ENCODE assay signal across 11 cellular contexts in the genomic region with DNA sequence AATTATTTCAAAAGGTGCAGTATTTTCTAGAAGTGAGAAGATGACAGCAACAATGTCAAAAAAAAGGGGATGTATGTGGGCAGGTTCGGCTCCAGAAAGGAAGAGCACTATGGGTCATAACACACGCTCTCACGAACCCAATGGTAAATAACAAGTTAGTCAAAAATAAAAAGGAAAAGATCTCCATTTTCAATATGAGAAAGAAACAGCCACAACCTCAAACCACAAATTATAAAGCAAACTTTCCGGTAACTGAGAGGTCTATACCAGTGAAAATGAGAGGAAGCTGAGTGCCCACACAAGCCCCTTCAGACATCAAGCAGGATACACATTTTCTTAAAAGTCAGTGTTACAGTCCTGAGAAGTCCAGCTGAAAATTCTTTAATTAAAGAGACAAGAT.
DNase-seq lines count a peak whose midpoint lies in the region; ATAC-seq and TF ChIP-seq lines count a peak whose summit lies in the region.
"Had no signal": no experiment of that assay in that cellular context is flagged by ENCODE, and none has a peak within 500 bp of the region (broad histone marks: within the 10 kb centered on the region; RNA-seq: fewer than 3 reads in every experiment).

No MANE protein-coding gene starts in this region.

- peak overlapping the region; percentile 33 for H3K4me3 Mint-ChIP-seq in activated naive CD4-positive, alpha-beta T cell treated with anti-CD3 and anti-CD28 coated beads, Interleukin-2, amount 10 ng/mL, durations not matched to agents 7 days and 5 days

- H3K4me1 Mint-ChIP-seq in activated naive CD4-positive, alpha-beta T cell treated with anti-CD3 and anti-CD28 coated beads, Interleukin-2, amount 10 ng/mL, durations not matched to agents 7 days and 5 days = peaks cover 25% of the 10 kb centered on the region

- H3K9me3 ChIP-seq in lower lobe of right lung = no peaks in the 10 kb centered on the region

- no peak overlapping the region for H3K27ac ChIP-seq in lower lobe of right lung

- no peaks in the 10 kb centered on the region for H3K27me3 ChIP-seq in lower lobe of right lung (ENCODE audit: low read depth)

- H3K36me3 ChIP-seq in lower lobe of right lung = no peaks in the 10 kb centered on the region

- intact Hi-C loops in lower lobe of right lung (cut with DNase I) = no loop called here
- intact Hi-C loops in posterior vena cava (cut with DNase I) = no loop called here

- ATAC-seq in GM19395 (IDR thresholded peaks at IDR 0.05; ENCODE audit: unreplicated experiment) = peak; percentile 86
- ATAC-seq in HG03097 (IDR thresholded peaks at IDR 0.05; ENCODE audit: low FRiP score, unreplicated experiment) = peak; percentile 72
- ATAC-seq in lower lobe of right lung = no peak

- H3K4me1 ChIP-seq in lower lobe of right lung = no peaks in the 10 kb centered on the region

- no peak overlapping the region for H3K4me3 ChIP-seq in lower lobe of right lung

- peaks cover 29% of the 10 kb centered on the region for H3K9me3 Mint-ChIP-seq in activated naive CD4-positive, alpha-beta T cell treated with anti-CD3 and anti-CD28 coated beads, Interleukin-2, amount 10 ng/mL, durations not matched to agents 7 days and 5 days

- H3K27me3 Mint-ChIP-seq in activated naive CD4-positive, alpha-beta T cell treated with anti-CD3 and anti-CD28 coated beads, Interleukin-2, amount 10 ng/mL, durations not matched to agents 7 days and 5 days = peaks cover 6% of the 10 kb centered on the region

- H3K36me3 Mint-ChIP-seq in activated naive CD4-positive, alpha-beta T cell treated with anti-CD3 and anti-CD28 coated beads, Interleukin-2, amount 10 ng/mL, durations not matched to agents 7 days and 5 days = peaks cover 25% of the 10 kb centered on the region

- peak overlapping the region; percentile 72 for H3K27ac Mint-ChIP-seq in activated naive CD4-positive, alpha-beta T cell treated with anti-CD3 and anti-CD28 coated beads, Interleukin-2, amount 10 ng/mL, durations not matched to agents 7 days and 5 days

- DNase-seq in GM10266 (ENCODE audit: extremely low spot score) (peak; percentile 7), lower lobe of right lung (no peak), HK-2 (ENCODE audit: unreplicated experiment) (no peak), midbrain (lab: John Stamatoyannopoulos, UW) (no peak), posterior vena cava (ENCODE audit: low spot score) (no peak)
- DNase-seq in activated naive CD4-positive, alpha-beta T cell treated with anti-CD3 and anti-CD28 coated beads, Interleukin-2, amount 10 ng/mL, durations not matched to agents 7 days and 5 days = peak; percentile 28
- DNase-seq: foreskin melanocyte, mesendoderm, T-helper 9 cell had no signal

- TF ChIP-seq CTCF in GM10266 (IDR thresholded peaks at IDR 0.05; ENCODE audit: control insufficient read depth, insufficient read depth, low read depth, missing control alignments) (no peak), lower lobe of right lung (IDR thresholded peaks at IDR 0.05) (no peak)

- CTCF ChIA-PET in activated naive CD4-positive, alpha-beta T cell treated with anti-CD3 and anti-CD28 coated beads, Interleukin-2, amount 10 ng/mL, durations not matched to agents 7 days and 5 days (lab: Charles Lee) = no interaction called here

Comparison
In these comparisons a context has a peak if more than half of its experiments do, and no peak if none do; other contexts are left out.
1. DNase-seq: peak in GM10266 (single experiment) and activated naive CD4-positive, alpha-beta T cell treated with anti-CD3 and anti-CD28 coated beads, Interleukin-2, amount 10 ng/mL, durations not matched to agents 7 days and 5 days (single experiment); none in lower lobe of right lung (single experiment), HK-2 (single experiment), midbrain (single experiment) and posterior vena cava (single experiment).
2. ATAC-seq: peak in GM19395 (single experiment) and HG03097 (single experiment); none in lower lobe of right lung (0 of 2).